ENCODE assay signal across 16 cellular contexts in the genomic region with DNA sequence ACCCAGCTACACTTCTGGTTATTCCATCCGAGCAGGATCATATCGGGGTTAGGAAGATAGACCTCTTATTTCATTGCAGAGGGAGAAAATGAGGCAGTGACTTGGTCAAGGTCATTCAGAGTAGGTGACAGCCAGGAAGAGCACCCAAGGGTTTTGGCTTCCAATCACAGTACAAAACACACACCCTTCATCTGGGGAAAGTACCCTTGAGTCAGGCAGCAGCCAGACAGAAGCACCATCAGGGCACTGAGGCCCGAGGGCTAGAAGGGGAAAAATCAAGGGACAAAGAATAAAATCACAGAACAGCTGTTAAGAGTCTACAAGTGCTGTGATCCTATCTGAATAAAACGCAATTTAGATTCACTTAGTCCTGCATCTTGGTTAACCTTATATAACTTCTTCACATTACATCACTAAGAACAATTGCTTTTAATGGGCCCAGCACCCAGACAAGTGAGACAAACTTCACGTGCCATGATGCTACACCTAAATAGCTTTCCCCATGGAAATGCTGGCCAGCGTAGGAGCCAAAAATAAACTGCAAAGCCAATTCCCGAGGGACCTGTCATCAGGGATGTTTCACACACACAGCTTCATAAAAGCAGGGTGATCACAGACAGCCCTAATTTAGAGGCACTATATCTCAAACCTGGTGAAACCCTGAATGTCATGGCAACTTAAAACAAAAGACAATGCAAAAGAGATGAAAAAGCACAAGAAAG. TPM values are rescaled to one million over a fixed set of nuclear protein-coding genes. Genes with fewer than 3 reads are reported as not detected.
DNase-seq lines count a peak whose midpoint lies in the region; TF ChIP-seq lines count a peak whose summit lies in the region.
"Had no signal": no experiment of that assay in that cellular context is flagged by ENCODE, and none has a peak within 500 bp of the region (broad histone marks: within the 10 kb centered on the region; RNA-seq: fewer than 3 reads in every experiment).

No MANE protein-coding gene starts in this region.

- H4K20me1 ChIP-seq in osteoblast (ENCODE audit: insufficient read depth, low read length): peaks cover 54% of the 10 kb centered on the region

- no peaks in the 10 kb centered on the region for H3K27me3 ChIP-seq in osteoblast (ENCODE audit: insufficient read depth, low read length)

- POLR2A ChIA-PET in HEK293 (lab: Yijun Ruan, JAX): interaction anchor here (1.8 kb wide), 1 partner anchor 12 kb away, joined by 4 read pairs; no protein-coding TSS in a partner anchor

- H3K27ac Mint-ChIP-seq in chondrocyte (ENCODE audit: unreplicated experiment) (peak overlapping the region; percentile 38), CD14-positive monocyte (no peak overlapping the region)
- H3K27ac Mint-ChIP-seq: activated CD8-positive, alpha-beta memory T cell treated with anti-CD3 and anti-CD28 coated beads, Interleukin-2, amount 10 ng/mL, durations not matched to agents 7 days and 5 days had no signal

- CTCF ChIA-PET in HEK293 (lab: Yijun Ruan, JAX): interaction anchor here (0.7 to 1.8 kb wide), 4 partner anchors 10 to 39 kb away, joined by 3 to 5 read pairs (median 4); no protein-coding TSS in a partner anchor

- peaks cover 86% of the 10 kb centered on the region for H3K79me2 ChIP-seq in osteoblast (ENCODE audit: insufficient read depth, low read length)

- no peaks in the 10 kb centered on the region for H3K27me3 Mint-ChIP-seq in chondrocyte (ENCODE audit: low read depth)
- H3K27me3 Mint-ChIP-seq in CD14-positive monocyte (ENCODE audit: low read depth in 3 of 3): no peaks in the 10 kb centered on the region
- H3K27me3 Mint-ChIP-seq: activated CD8-positive, alpha-beta memory T cell treated with anti-CD3 and anti-CD28 coated beads, Interleukin-2, amount 10 ng/mL, durations not matched to agents 7 days and 5 days had no signal

- H3K36me3 Mint-ChIP-seq in chondrocyte (ENCODE audit: low read depth) (no peaks in the 10 kb centered on the region), CD14-positive monocyte (peaks cover 2 to 5% of the 10 kb centered on the region in 2 donors)
- H3K36me3 Mint-ChIP-seq: activated CD8-positive, alpha-beta memory T cell treated with anti-CD3 and anti-CD28 coated beads, Interleukin-2, amount 10 ng/mL, durations not matched to agents 7 days and 5 days; immature natural killer cell had no signal

- H2AFZ ChIP-seq in osteoblast (ENCODE audit: low read length): no peak overlapping the region

- H3K36me3 ChIP-seq in HEK293 (ENCODE audit: control insufficient read depth in 2 of 2, insufficient read depth in 1 of 2, low read length in 2 of 2) (peaks cover 0 to 4% of the 10 kb centered on the region in 2 experiments; a peak in 1 of 3 replicates), osteoblast (ENCODE audit: insufficient read depth, low read length) (no peaks in the 10 kb centered on the region)

- H3K4me1 ChIP-seq in HEK293 (ENCODE audit: control insufficient read depth, insufficient read depth, low read length): peaks cover 26% of the 10 kb centered on the region
- peaks cover 64% of the 10 kb centered on the region for H3K4me1 ChIP-seq in osteoblast (ENCODE audit: insufficient read depth, low read length)

- peak; percentile 37 for DNase-seq in activated CD4-positive, alpha-beta T cell treated with anti-CD3 and anti-CD28 coated beads for 48 hours
- no peak for DNase-seq in activated CD4-positive, alpha-beta T cell treated with anti-CD3 and anti-CD28 coated beads, Interleukin-2, amount 50 U/mL, for 4 hours
- DNase-seq in chondrocyte (ENCODE audit: low spot score): no peak
- no peak for DNase-seq in osteoblast (ENCODE audit: insufficient read length, low spot score, missing footprints)
- DNase-seq in RKO (ENCODE audit: low spot score): no peak
- DNase-seq in activated CD8-positive, alpha-beta memory T cell treated with anti-CD3 and anti-CD28 coated beads, Interleukin-2, amount 50 U/mL, for 4 hours: no peak
- no peak for DNase-seq in CD14-positive monocyte (ENCODE audit: low spot score)
- DNase-seq: activated CD8-positive, alpha-beta memory T cell treated with anti-CD3 and anti-CD28 coated beads, Interleukin-2, amount 10 ng/mL, durations not matched to agents 7 days and 5 days; AML-193; central memory CD4-positive, alpha-beta T cell; immature natural killer cell; stimulated activated CD4-positive, alpha-beta T cell treated with anti-CD3 and anti-CD28 coated beads, Interleukin-1b, Interleukin-23, amount 100 ng/mL, for 48 hours had no signal

- intact Hi-C loops in CD14-positive monocyte (cut with micrococcal nuclease): no loop called here

- H3K9me3 Mint-ChIP-seq in chondrocyte (ENCODE audit: low read depth) (no peaks in the 10 kb centered on the region), CD14-positive monocyte (peaks cover 0 to 2% (median 0%) of the 10 kb centered on the region in 7 donors)
- H3K9me3 Mint-ChIP-seq: immature natural killer cell had no signal

- H3K4me3 ChIP-seq in HEK293 (ENCODE audit: low read depth, low read length): no peak overlapping the region
- no peak overlapping the region for H3K4me3 ChIP-seq in osteoblast (ENCODE audit: insufficient read depth, low read length)

- H3K4me3 Mint-ChIP-seq in chondrocyte (ENCODE audit: unreplicated experiment): no peak overlapping the region
- no peak overlapping the region for H3K4me3 Mint-ChIP-seq in CD14-positive monocyte
- H3K4me3 Mint-ChIP-seq: activated CD8-positive, alpha-beta memory T cell treated with anti-CD3 and anti-CD28 coated beads, Interleukin-2, amount 10 ng/mL, durations not matched to agents 7 days and 5 days; immature natural killer cell had no signal

- H3K4me2 ChIP-seq in osteoblast (ENCODE audit: insufficient read depth, low read length): peak overlapping the region; percentile 67
- H3K4me2 ChIP-seq: KMS-11 had no signal

- H3K4me1 Mint-ChIP-seq in chondrocyte (ENCODE audit: low read depth) (peaks cover 81% of the 10 kb centered on the region), CD14-positive monocyte (peaks cover 61% of the 10 kb centered on the region)

- TF ChIP-seq CTCF in HEK293 (tag by site-specific recombination; IDR thresholded peaks at IDR 0.05) (no peak), chondrocyte (IDR thresholded peaks at IDR 0.05) (no peak), osteoblast (IDR thresholded peaks at IDR 0.05; ENCODE audit: extremely low read depth, low read depth, low read length) (no peak), CD14-positive monocyte (IDR thresholded peaks at IDR 0.05) (no peak)

- H3K9me3 ChIP-seq in HEK293 (ENCODE audit: control insufficient read depth, insufficient read depth, low read depth, low read length) (no peaks in the 10 kb centered on the region), osteoblast (ENCODE audit: low read depth, low read length) (no peaks in the 10 kb centered on the region)

- no peak overlapping the region for H3K27ac ChIP-seq in HEK293 (ENCODE audit: extremely low read depth, low read depth, low read length)
- peak overlapping the region; percentile 82 for H3K27ac ChIP-seq in osteoblast (ENCODE audit: low read depth, low read length)
- H3K27ac ChIP-seq: KMS-11 had no signal

TF ChIP-seq in HEK293, 187 proteins besides CTCF, POLR2A, EP300 and RAD21:
- TF ChIP-seq ZSCAN23 (tag by site-specific recombination; IDR thresholded peaks at IDR 0.05) (0 out of 2 replicates have a peak, but pooled peaks have one; percentile 27), ZNF600 (tag by site-specific recombination; IDR thresholded peaks at IDR 0.05) (peak; percentile 45; the same call in 1 of the 2 replicates), SP7 (tag by site-specific recombination; IDR thresholded peaks at IDR 0.05) (0 out of 2 replicates have a peak, but pooled peaks have one; percentile 48), ZNF394 (tag by site-specific recombination; IDR thresholded peaks at IDR 0.05; ENCODE audit: borderline replicate concordance) (no peak), REPIN1 (tag by site-specific recombination; IDR thresholded peaks at IDR 0.05; ENCODE audit: low read depth) (no peak), ZFP69B (tag by site-specific recombination; IDR thresholded peaks at IDR 0.05) (peak; percentile 18; the same call in 1 of the 2 replicates), OSR2 (tag by site-specific recombination; IDR thresholded peaks at IDR 0.05) (peak; percentile 22; the same call in 1 of the 2 replicates), ZNF366 (tag by site-specific recombination; conservative IDR thresholded peaks at IDR 0.05) (peak; percentile 54; the same call in 1 of the 2 replicates), ZNF629 (tag by site-specific recombination; IDR thresholded peaks at IDR 0.05) (peak; percentile 48; the same call in 1 of the 2 replicates), IKZF3 (tag by site-specific recombination; IDR thresholded peaks at IDR 0.05) (peak; percentile 14; the same call in 1 of the 2 replicates)

RNA-seq across cellular contexts. Expression of a gene that starts 4.9 kb away (rescaled TPM):
- total RNA-seq in chondrocyte (20.0 to 22.1 TPM (median 22.0 TPM) in 3 replicates), osteoblast (17.7 and 19.5 TPM in 2 replicates)
- polyA plus RNA-seq in CD14-positive monocyte: 1 to 10 TPM; 1.3 to 4.5 TPM

RNA-seq across cellular contexts. Expression of a gene that starts 19.3 kb away (rescaled TPM):
- total RNA-seq in chondrocyte: not detected in 3 replicates
- not detected in 2 replicates for total RNA-seq in osteoblast
- not detected for polyA plus RNA-seq in CD14-positive monocyte
- total RNA-seq: activated CD8-positive, alpha-beta memory T cell treated with anti-CD3 and anti-CD28 coated beads, Interleukin-2, amount 10 ng/mL, durations not matched to agents 7 days and 5 days; epithelial cell of proximal tubule; subcutaneous adipose tissue had no signal

RNA-seq across cellular contexts. Expression of a gene that starts 53.1 kb away (rescaled TPM):
- total RNA-seq in chondrocyte (4.7 to 5.4 TPM (median 4.9 TPM) in 3 replicates), osteoblast (7.1 and 8.3 TPM in 2 replicates)
- polyA plus RNA-seq in CD14-positive monocyte: 10 to 100 TPM; 36.9 to 68.6 TPM
